1 cellular context compared by ENCODE assay signal in the genomic region with DNA sequence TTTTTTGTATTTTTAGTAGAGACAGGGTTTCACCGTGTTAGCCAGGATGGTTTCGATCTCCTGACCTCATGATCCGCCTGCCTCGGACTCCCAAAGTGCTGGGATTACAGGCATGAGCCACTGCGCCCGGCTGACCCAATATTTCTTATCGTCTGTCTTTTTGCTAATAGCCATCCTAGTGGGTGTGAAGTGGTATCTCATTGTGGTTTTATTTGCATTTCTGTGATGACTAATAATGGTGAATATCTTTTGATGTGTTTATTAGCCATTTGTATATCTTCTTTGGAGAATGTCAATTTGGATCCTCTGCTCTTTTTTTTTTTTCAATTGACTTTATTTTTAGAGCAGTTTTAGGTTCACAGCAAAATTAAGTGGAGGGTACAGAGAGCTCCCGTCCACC.
TF ChIP-seq lines count a peak whose summit lies in the region.
"Not testable (repeated sequence)": the region's sequence is repeated elsewhere in the genome, so short reads cannot be mapped to it uniquely, and the experiment has no call there.

No MANE protein-coding gene starts in this region.

TF ChIP-seq in K562, 482 proteins besides CTCF, POLR2A, EP300 and RAD21:
- TF ChIP-seq, protein P1, sequence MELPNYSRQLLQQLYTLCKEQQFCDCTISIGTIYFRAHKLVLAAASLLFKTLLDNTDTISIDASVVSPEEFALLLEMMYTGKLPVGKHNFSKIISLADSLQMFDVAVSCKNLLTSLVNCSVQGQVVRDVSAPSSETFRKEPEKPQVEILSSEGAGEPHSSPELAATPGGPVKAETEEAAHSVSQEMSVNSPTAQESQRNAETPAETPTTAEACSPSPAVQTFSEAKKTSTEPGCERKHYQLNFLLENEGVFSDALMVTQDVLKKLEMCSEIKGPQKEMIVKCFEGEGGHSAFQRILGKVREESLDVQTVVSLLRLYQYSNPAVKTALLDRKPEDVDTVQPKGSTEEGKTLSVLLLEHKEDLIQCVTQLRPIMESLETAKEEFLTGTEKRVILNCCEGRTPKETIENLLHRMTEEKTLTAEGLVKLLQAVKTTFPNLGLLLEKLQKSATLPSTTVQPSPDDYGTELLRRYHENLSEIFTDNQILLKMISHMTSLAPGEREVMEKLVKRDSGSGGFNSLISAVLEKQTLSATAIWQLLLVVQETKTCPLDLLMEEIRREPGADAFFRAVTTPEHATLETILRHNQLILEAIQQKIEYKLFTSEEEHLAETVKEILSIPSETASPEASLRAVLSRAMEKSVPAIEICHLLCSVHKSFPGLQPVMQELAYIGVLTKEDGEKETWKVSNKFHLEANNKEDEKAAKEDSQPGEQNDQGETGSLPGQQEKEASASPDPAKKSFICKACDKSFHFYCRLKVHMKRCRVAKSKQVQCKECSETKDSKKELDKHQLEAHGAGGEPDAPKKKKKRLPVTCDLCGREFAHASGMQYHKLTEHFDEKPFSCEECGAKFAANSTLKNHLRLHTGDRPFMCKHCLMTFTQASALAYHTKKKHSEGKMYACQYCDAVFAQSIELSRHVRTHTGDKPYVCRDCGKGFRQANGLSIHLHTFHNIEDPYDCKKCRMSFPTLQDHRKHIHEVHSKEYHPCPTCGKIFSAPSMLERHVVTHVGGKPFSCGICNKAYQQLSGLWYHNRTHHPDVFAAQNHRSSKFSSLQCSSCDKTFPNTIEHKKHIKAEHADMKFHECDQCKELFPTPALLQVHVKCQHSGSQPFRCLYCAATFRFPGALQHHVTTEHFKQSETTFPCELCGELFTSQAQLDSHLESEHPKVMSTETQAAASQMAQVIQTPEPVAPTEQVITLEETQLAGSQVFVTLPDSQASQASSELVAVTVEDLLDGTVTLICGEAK (IDR thresholded peaks at IDR 0.05), result peak; percentile 78
- TF ChIP-seq, protein P1 (CRISPR knock-in tag; IDR thresholded peaks at IDR 0.05), result not testable (repeated sequence)
